10 cellular contexts compared by ENCODE assay signal in genomic region chr15:80140909-80141308, GRCh38.
"Had no signal": no experiment of that assay in that cellular context is flagged by ENCODE, and none has a peak within 500 bp of the region (broad histone marks: within the 10 kb centered on the region; RNA-seq: fewer than 3 reads in every experiment).

No MANE protein-coding gene starts in this region.

- DNase-seq: H9, HCEC 1CT, IMR-90, Karpas-422, KBM-7 had no signal

- H2AFZ ChIP-seq: GM23338 had no signal

- H3K27ac ChIP-seq: KMS-11 had no signal

- H3K27ac Mint-ChIP-seq: H9 had no signal

- FAIRE-seq: H1, H54, HTR-8/SVneo had no signal

- H3K4me3 ChIP-seq: GM23338 had no signal

- H3K9ac ChIP-seq: KMS-11 had no signal

- H3K4me1 Mint-ChIP-seq: GM23338, H9 had no signal

- H3K4me3 Mint-ChIP-seq: GM23338, H9 had no signal

- H3K4me2 ChIP-seq: GM23338, KMS-11 had no signal

- ATAC-seq: GM23338 had no signal
